ENCODE assay signal across 8 cellular contexts in the genomic region with DNA sequence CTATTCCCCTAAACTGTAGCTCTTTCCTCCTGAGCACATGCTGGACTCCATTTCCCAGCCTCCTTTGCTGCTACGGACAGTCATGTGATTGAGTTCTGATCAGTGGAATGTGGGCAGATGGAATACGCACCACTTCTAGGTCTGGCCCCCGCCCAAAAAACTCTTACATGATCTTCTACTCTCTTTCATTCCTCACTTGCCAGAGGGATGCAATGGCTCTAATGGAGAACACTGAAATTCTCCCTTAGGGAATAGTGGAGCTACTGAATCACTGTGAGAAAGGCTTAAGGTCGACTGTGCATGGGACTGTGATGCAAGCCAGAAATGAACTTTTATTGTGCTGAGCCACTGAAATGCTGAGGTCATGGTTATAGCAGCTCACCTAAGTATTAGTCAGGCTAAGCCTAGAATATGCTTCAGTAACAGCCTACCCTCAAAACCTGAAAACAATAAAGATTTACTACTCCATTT. TPM values are rescaled to one million over a fixed set of nuclear protein-coding genes. Genes with fewer than 3 reads are reported as not detected.
DNase-seq lines count a peak whose midpoint lies in the region; ATAC-seq and TF ChIP-seq lines count a peak whose summit lies in the region.

No MANE protein-coding gene starts in this region.

- peaks cover 3% of the 10 kb centered on the region for H3K4me1 Mint-ChIP-seq in endodermal cell
- H3K4me1 Mint-ChIP-seq in mesothelial cell of epicardium: peaks cover 4% of the 10 kb centered on the region
- peaks cover 3% of the 10 kb centered on the region for H3K4me1 Mint-ChIP-seq in CD14-positive monocyte

- no peak for TF ChIP-seq CTCF in endodermal cell (conservative IDR thresholded peaks at IDR 0.05)
- no peak for TF ChIP-seq CTCF in mesothelial cell of epicardium (IDR thresholded peaks at IDR 0.05; ENCODE audit: unreplicated experiment)
- TF ChIP-seq CTCF in CD14-positive monocyte (IDR thresholded peaks at IDR 0.05): no peak

- no peaks in the 10 kb centered on the region for H3K4me1 ChIP-seq in endodermal cell (ENCODE audit: control insufficient read depth, insufficient read depth, low read length)

- ATAC-seq in HG02884 (IDR thresholded peaks at IDR 0.05; ENCODE audit: unreplicated experiment): no peak
- ATAC-seq in activated naive CD4-positive, alpha-beta T cell treated with anti-CD3 and anti-CD28 coated beads, Interleukin-2, amount 50 U/mL, for 72 hours: no peak

- H3K27ac Mint-ChIP-seq in endodermal cell (no peak overlapping the region), mesothelial cell of epicardium (peak overlapping the region; percentile 6), CD14-positive monocyte (no peak overlapping the region)
- H3K27ac Mint-ChIP-seq in activated naive CD4-positive, alpha-beta T cell treated with anti-CD3 and anti-CD28 coated beads, Interleukin-2, amount 50 U/mL, for 72 hours: no peak overlapping the region

- intact Hi-C loops in CD14-positive monocyte (cut with micrococcal nuclease): no loop called here

- H3K9me3 Mint-ChIP-seq in endodermal cell (peaks cover 10% of the 10 kb centered on the region), mesothelial cell of epicardium (peaks cover 4% of the 10 kb centered on the region), CD14-positive monocyte (peaks cover 0 to 4% (median 2%) of the 10 kb centered on the region in 7 donors)
- no peaks in the 10 kb centered on the region for H3K9me3 Mint-ChIP-seq in activated naive CD4-positive, alpha-beta T cell treated with anti-CD3 and anti-CD28 coated beads, Interleukin-2, amount 50 U/mL, for 72 hours

- peaks cover 9% of the 10 kb centered on the region for H3K9me3 ChIP-seq in endodermal cell (ENCODE audit: control insufficient read depth, low read length)

- H3K27me3 Mint-ChIP-seq in endodermal cell (ENCODE audit: insufficient read depth) (no peaks in the 10 kb centered on the region), mesothelial cell of epicardium (ENCODE audit: low read depth) (no peaks in the 10 kb centered on the region), CD14-positive monocyte (ENCODE audit: low read depth in 3 of 3) (peaks cover 15 to 19% (median 16%) of the 10 kb centered on the region in 3 donors)

- whole genome bisulfite sequencing in endodermal cell (ENCODE audit: insufficient coverage in 1 of 2, insufficient read length in 1 of 2), 2 experiments: 62 to 100% methylated on average over 2 to 4 of the region's 4 CpGs

- H3K4me3 Mint-ChIP-seq in endodermal cell: no peak overlapping the region
- no peak overlapping the region for H3K4me3 Mint-ChIP-seq in mesothelial cell of epicardium
- no peak overlapping the region for H3K4me3 Mint-ChIP-seq in CD14-positive monocyte

- H3K36me3 ChIP-seq in endodermal cell (ENCODE audit: control insufficient read depth, insufficient read depth, low read length): no peaks in the 10 kb centered on the region

- H3K9ac ChIP-seq in endodermal cell (ENCODE audit: extremely low read depth, low read length, poor library complexity, severe bottlenecking): no peak overlapping the region

- H3K4me3 ChIP-seq in endodermal cell (ENCODE audit: low read length): no peak overlapping the region

- H3K27me3 ChIP-seq in endodermal cell (ENCODE audit: control insufficient read depth, insufficient read depth, low read length, poor library complexity, severe bottlenecking): no peaks in the 10 kb centered on the region

- peaks cover 3% of the 10 kb centered on the region for H3K36me3 Mint-ChIP-seq in endodermal cell (ENCODE audit: low read depth)
- peaks cover under 1% of the 10 kb centered on the region for H3K36me3 Mint-ChIP-seq in mesothelial cell of epicardium
- no peaks in the 10 kb centered on the region for H3K36me3 Mint-ChIP-seq in CD14-positive monocyte
- H3K36me3 Mint-ChIP-seq in activated naive CD4-positive, alpha-beta T cell treated with anti-CD3 and anti-CD28 coated beads, Interleukin-2, amount 50 U/mL, for 72 hours: no peaks in the 10 kb centered on the region

- DNase-seq in DMS 273 (lab: John Stamatoyannopoulos, UW; ENCODE audit: unreplicated experiment) (peak; percentile 89), NCI-H460 (ENCODE audit: extremely low read depth, low read depth) (peak; percentile 18), endodermal cell (peak; percentile 87), mesothelial cell of epicardium (ENCODE audit: low spot score in 2 of 2, unreplicated experiment in 2 of 2) (no peak), CD14-positive monocyte (ENCODE audit: low spot score) (no peak), NCI-H2029 (lab: John Stamatoyannopoulos, UW) (no peak)
- no peak for DNase-seq in activated naive CD4-positive, alpha-beta T cell treated with anti-CD3 and anti-CD28 coated beads, Interleukin-2, amount 50 U/mL, for 72 hours (ENCODE audit: low spot score in 2 of 2)

- no peak overlapping the region for H3K27ac ChIP-seq in endodermal cell (ENCODE audit: low read depth, low read length)

RNA-seq across cellular contexts. Expression of gene TMED2, which starts 13.0 kb away (rescaled TPM):
- total RNA-seq in NCI-H460 (2014; rRNA removed; shearing (Covaris generic)): 341 and 369 TPM in 2 replicates
- polyA plus RNA-seq in NCI-H460 (2014; cell fraction: nucleus; rRNA removed): 216 and 222 TPM in 2 replicates
- total RNA-seq in endodermal cell (100 to 1,000 TPM; 205 to 217 TPM), mesothelial cell of epicardium (154 to 159 TPM (median 159 TPM) in 3 replicates)
- polyA plus RNA-seq in endodermal cell (2013, experiment 1 of 2): 112 TPM
- 114 TPM for polyA plus RNA-seq in endodermal cell (2013, experiment 2 of 2)
- 100 to 1,000 TPM; 323 to 351 TPM for polyA plus RNA-seq in CD14-positive monocyte
- total RNA-seq in activated naive CD4-positive, alpha-beta T cell treated with anti-CD3 and anti-CD28 coated beads, Interleukin-2, amount 50 U/mL, for 72 hours: 100 to 1,000 TPM; 102 to 129 TPM

RNA-seq across cellular contexts. Expression of gene DDX55, which starts 30.5 kb away (rescaled TPM):
- total RNA-seq in NCI-H460 (2014; rRNA removed; shearing (Covaris generic)): 48.1 and 49.1 TPM in 2 replicates
- polyA plus RNA-seq in NCI-H460 (2014; cell fraction: nucleus; rRNA removed): 132 and 174 TPM in 2 replicates
- total RNA-seq in endodermal cell (10 to 100 TPM; 34.4 to 36.7 TPM), mesothelial cell of epicardium (28.9 to 32.8 TPM (median 30.9 TPM) in 3 replicates)
- polyA plus RNA-seq in endodermal cell (2013, experiment 1 of 2): 25.8 TPM
- polyA plus RNA-seq in endodermal cell (2013, experiment 2 of 2): 23.3 TPM
- 1 to 10 TPM; 6.6 to 8.8 TPM for polyA plus RNA-seq in CD14-positive monocyte
- total RNA-seq in activated naive CD4-positive, alpha-beta T cell treated with anti-CD3 and anti-CD28 coated beads, Interleukin-2, amount 50 U/mL, for 72 hours: 10 to 100 TPM; 40.8 to 57.4 TPM

RNA-seq across cellular contexts. Expression of gene RILPL1, which starts 37.9 kb away (rescaled TPM):
- 12.4 and 12.5 TPM in 2 replicates for total RNA-seq in NCI-H460 (2014; rRNA removed; shearing (Covaris generic))
- 12.4 and 17.3 TPM in 2 replicates for polyA plus RNA-seq in NCI-H460 (2014; cell fraction: nucleus; rRNA removed)
- total RNA-seq in endodermal cell: 10 to 100 TPM; 19.0 to 25.2 TPM
- 19.4 TPM for polyA plus RNA-seq in endodermal cell (2013, experiment 1 of 2)
- polyA plus RNA-seq in endodermal cell (2013, experiment 2 of 2): 21.9 TPM
- total RNA-seq in mesothelial cell of epicardium: 40.9 to 49.5 TPM (median 45.4 TPM) in 3 replicates
- polyA plus RNA-seq in CD14-positive monocyte: not detected
- total RNA-seq in activated naive CD4-positive, alpha-beta T cell treated with anti-CD3 and anti-CD28 coated beads, Interleukin-2, amount 50 U/mL, for 72 hours: 1 to 10 TPM; 3.2 to 3.9 TPM

Comparison
In these comparisons a context has a peak if more than half of its experiments do, and no peak if none do; other contexts are left out.
1. DNase-seq: peak in DMS 273 (single experiment), NCI-H460 (single experiment) and endodermal cell (single experiment); none in mesothelial cell of epicardium (0 of 2), CD14-positive monocyte (single experiment), NCI-H2029 (single experiment) and activated naive CD4-positive, alpha-beta T cell treated with anti-CD3 and anti-CD28 coated beads, Interleukin-2, amount 50 U/mL, for 72 hours (0 of 2).